Comparison of ENCODE assay signal across 16 cellular contexts in genomic region chr2:176710657-176711197, GRCh38.
DNase-seq lines count a peak whose midpoint lies in the region; ATAC-seq and TF ChIP-seq lines count a peak whose summit lies in the region.
"Had no signal": no experiment of that assay in that cellular context is flagged by ENCODE, and none has a peak within 500 bp of the region (broad histone marks: within the 10 kb centered on the region; RNA-seq: fewer than 3 reads in every experiment).

No MANE protein-coding gene starts in this region.

- intact Hi-C loops in A673 (cut with micrococcal nuclease; ENCODE audit: unreplicated experiment) (no loop called here), left lung (cut with DNase I) (no loop called here)

- peaks cover 62% of the 10 kb centered on the region for H3K4me1 ChIP-seq in A673 (ENCODE audit: insufficient read depth, low read length, poor library complexity, severe bottlenecking)
- H3K4me1 ChIP-seq in left lung: no peaks in the 10 kb centered on the region

- H3K27ac ChIP-seq in A673 (ENCODE audit: low read depth, low read length, poor library complexity, severe bottlenecking) (peak overlapping the region; percentile 97), left lung (no peak overlapping the region)

- no peaks in the 10 kb centered on the region for H3K27me3 ChIP-seq in A673 (replicated peaks; ENCODE audit: insufficient read depth, low read depth, low read length, poor library complexity)
- no peaks in the 10 kb centered on the region for H3K27me3 ChIP-seq in left lung
- H3K27me3 ChIP-seq: MG63 had no signal

- POLR2A ChIA-PET in A673 (lab: Charles Lee; ENCODE audit: low non-redundant PET): no interaction called here

- H3K36me3 ChIP-seq in A673 (ENCODE audit: insufficient read depth, low read length, poor library complexity, severe bottlenecking) (no peaks in the 10 kb centered on the region), left lung (no peaks in the 10 kb centered on the region)
- H3K36me3 ChIP-seq: MG63 had no signal

- CTCF ChIA-PET in A673 (lab: Charles Lee): interaction anchor here (0.6 kb wide), 1 partner anchor 438 kb away, joined by 4 read pairs; no protein-coding TSS in a partner anchor

- ATAC-seq in SK-N-SH treated with all-trans-retinoic acid at 6 μM for 48 hours: no peak
- ATAC-seq in HG02852 (IDR thresholded peaks at IDR 0.05; ENCODE audit: unreplicated experiment): no peak
- no peak for ATAC-seq in left lung
- no peak for ATAC-seq in HG03159 (IDR thresholded peaks at IDR 0.05; ENCODE audit: unreplicated experiment)
- ATAC-seq: CD8-positive, alpha-beta T cell; PC-3 had no signal

- H3K9me3 ChIP-seq in A673 (ENCODE audit: low read depth, low read length, poor library complexity, severe bottlenecking): no peaks in the 10 kb centered on the region
- H3K9me3 ChIP-seq in left lung: no peaks in the 10 kb centered on the region
- H3K9me3 ChIP-seq: MG63 had no signal

- no peak overlapping the region for H3K4me3 ChIP-seq in A673 (ENCODE audit: low read depth, low read length, poor library complexity, severe bottlenecking)
- no peak overlapping the region for H3K4me3 ChIP-seq in left lung
- H3K4me3 ChIP-seq: MG63 had no signal

- DNase-seq in A673 (ENCODE audit: low spot score): no peak
- peak; percentile 5 for DNase-seq in NCI-H1092 (lab: John Stamatoyannopoulos, UW)
- DNase-seq in medulla oblongata (ENCODE audit: extremely low spot score): peak; percentile 4
- DNase-seq in RKO (ENCODE audit: low spot score): no peak
- no peak for DNase-seq in left lung
- DNase-seq: ACHN; CD8-positive, alpha-beta T cell; DND-41; GDM1; MG63; NCI-H187 treated with DMSO at 0.1 percent for 48 hours; NCI-H524; PC-3 had no signal

- no peak for TF ChIP-seq CTCF in A673 (conservative IDR thresholded peaks at IDR 0.05; ENCODE audit: low read depth, low read length)
- TF ChIP-seq CTCF in left lung (IDR thresholded peaks at IDR 0.05): no peak

- no TSS peak for BruUV-seq in A673 (replicated peaks; lab: Mats Ljungman, UMichigan)

TF ChIP-seq in SK-N-SH treated with all-trans-retinoic acid at 6 μM for 48 hours, 23 proteins besides CTCF, POLR2A, EP300 and RAD21:
- TF ChIP-seq, protein P1, sequence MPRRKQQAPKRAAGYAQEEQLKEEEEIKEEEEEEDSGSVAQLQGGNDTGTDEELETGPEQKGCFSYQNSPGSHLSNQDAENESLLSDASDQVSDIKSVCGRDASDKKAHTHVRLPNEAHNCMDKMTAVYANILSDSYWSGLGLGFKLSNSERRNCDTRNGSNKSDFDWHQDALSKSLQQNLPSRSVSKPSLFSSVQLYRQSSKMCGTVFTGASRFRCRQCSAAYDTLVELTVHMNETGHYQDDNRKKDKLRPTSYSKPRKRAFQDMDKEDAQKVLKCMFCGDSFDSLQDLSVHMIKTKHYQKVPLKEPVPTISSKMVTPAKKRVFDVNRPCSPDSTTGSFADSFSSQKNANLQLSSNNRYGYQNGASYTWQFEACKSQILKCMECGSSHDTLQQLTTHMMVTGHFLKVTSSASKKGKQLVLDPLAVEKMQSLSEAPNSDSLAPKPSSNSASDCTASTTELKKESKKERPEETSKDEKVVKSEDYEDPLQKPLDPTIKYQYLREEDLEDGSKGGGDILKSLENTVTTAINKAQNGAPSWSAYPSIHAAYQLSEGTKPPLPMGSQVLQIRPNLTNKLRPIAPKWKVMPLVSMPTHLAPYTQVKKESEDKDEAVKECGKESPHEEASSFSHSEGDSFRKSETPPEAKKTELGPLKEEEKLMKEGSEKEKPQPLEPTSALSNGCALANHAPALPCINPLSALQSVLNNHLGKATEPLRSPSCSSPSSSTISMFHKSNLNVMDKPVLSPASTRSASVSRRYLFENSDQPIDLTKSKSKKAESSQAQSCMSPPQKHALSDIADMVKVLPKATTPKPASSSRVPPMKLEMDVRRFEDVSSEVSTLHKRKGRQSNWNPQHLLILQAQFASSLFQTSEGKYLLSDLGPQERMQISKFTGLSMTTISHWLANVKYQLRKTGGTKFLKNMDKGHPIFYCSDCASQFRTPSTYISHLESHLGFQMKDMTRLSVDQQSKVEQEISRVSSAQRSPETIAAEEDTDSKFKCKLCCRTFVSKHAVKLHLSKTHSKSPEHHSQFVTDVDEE (CRISPR knock-in tag; IDR thresholded peaks at IDR 0.05): 0 out of 2 replicates have a peak, but pooled peaks have one; percentile 18
- TF ChIP-seq ISL1 (CRISPR knock-in tag; IDR thresholded peaks at IDR 0.05): peak; percentile 74
- no peak for TF ChIP-seq ZNF70 (CRISPR knock-in tag; IDR thresholded peaks at IDR 0.05)
TF ChIP-seq in SK-N-SH treated with all-trans-retinoic acid at 6 μM for 48 hours: peak in this region for 2.

Comparison
In these comparisons a context has a peak if more than half of its experiments do, and no peak if none do; other contexts are left out.
1. DNase-seq: peak in NCI-H1092 (single experiment) and medulla oblongata (single experiment); none in A673 (single experiment), RKO (single experiment) and left lung (0 of 2).